Comparison of ENCODE assay signal across 8 cellular contexts in the genomic region with DNA sequence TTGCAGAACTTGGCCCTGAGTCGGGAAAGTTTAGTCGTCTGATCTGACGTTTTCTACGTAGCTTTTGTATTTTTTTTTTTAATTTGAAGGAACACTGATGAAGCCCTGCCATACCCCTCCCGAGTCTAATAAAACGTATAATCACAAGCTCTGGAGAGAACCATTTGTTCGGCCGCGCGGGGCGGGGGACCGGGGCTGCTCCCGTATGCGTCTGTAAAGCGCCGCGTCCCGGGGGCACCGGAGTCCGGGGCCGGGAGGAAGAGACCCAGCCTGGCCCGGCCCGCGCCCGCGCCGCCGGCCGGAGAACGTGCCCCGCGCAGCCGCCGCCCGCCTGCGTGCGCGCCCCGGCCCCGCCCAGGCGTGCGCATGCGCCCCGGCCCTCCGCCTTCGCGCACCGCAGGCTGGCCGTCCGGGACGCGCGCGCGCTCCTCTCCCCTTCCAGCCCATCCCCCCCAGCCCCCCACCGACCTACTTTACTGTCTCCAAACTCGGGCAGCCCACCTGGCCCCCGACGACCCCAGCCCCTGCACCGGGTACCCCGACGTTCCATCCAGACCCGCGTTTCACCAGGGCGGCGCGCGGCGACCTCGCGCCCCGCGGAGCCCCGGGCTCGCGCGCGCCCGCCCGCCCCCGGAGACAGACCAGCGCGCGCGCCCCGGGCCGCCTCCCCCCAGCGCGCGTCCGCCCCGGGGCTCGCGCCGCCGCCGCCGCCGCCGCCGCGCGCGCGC. TPM values are rescaled to one million over a fixed set of nuclear protein-coding genes. Genes with fewer than 3 reads are reported as not detected.
DNase-seq lines count a peak whose midpoint lies in the region; TF ChIP-seq lines count a peak whose summit lies in the region.

No MANE protein-coding gene starts in this region.

- DNase-seq in HAP-1 (ENCODE audit: low spot score in 2 of 2) (peak; percentile 57 to 72), NAMALWA (ENCODE audit: low spot score) (peak; percentile 71), T1000 (lab: John Stamatoyannopoulos, UW) (peak; percentile 57), astrocyte of the hippocampus (ENCODE audit: low read depth, low spot score) (peak; percentile 93), hippocampal formation (lab: John Stamatoyannopoulos, UW) (peak; percentile 45 to 72), sigmoid colon (peak; percentile 85), NCI-H524 treated with DMSO at 0.1 percent for 48 hours (lab: John Stamatoyannopoulos, UW) (no peak)

- intact Hi-C loops in sigmoid colon (cut with DNase I) = loop anchor here (10.0 kb wide), 2 partner anchors 123 to 347 kb away; partner anchors contain the start of genes FXYD7 and HAUS5

- no peak for TF ChIP-seq EP300 in sigmoid colon (IDR thresholded peaks at IDR 0.05)

- H3K4me3 ChIP-seq in HAP-1 = peak overlapping the region; percentile 69
- H3K4me3 ChIP-seq in sigmoid colon = peak overlapping the region; percentile 66 to 91 (median 75)

- in situ Hi-C loops in HAP-1 (cut with MboI; ENCODE audit: low sequenced_read_pairs) = no loop called here

- H3K27me3 ChIP-seq in HAP-1 (ENCODE audit: low read depth) = no peaks in the 10 kb centered on the region
- no peaks in the 10 kb centered on the region for H3K27me3 ChIP-seq in sigmoid colon

- 0% methylated on average over 105 of the region's 105 CpGs for WGBS in sigmoid colon, 2 donors

- peak; percentile 53 to 59 for TF ChIP-seq POLR2A in sigmoid colon (IDR thresholded peaks at IDR 0.05)

- no peak for TF ChIP-seq CTCF in sigmoid colon (IDR thresholded peaks at IDR 0.05)

- peak overlapping the region; percentile 91 to 98 (median 94) for H3K27ac ChIP-seq in sigmoid colon

- H3K36me3 ChIP-seq in ES-I3 (ENCODE audit: insufficient read depth, low read length) (peaks cover 2% of the 10 kb centered on the region; the same call in 1 of the 2 replicates), HAP-1 (replicated peaks) (peaks cover 62% of the 10 kb centered on the region), sigmoid colon (peaks cover 0 to 30% (median 21%) of the 10 kb centered on the region in 4 donors)

- H3K9me3 ChIP-seq in ES-I3 (ENCODE audit: control insufficient read depth, insufficient read depth, low read length) (no peaks in the 10 kb centered on the region), HAP-1 (no peaks in the 10 kb centered on the region), sigmoid colon (no peaks in the 10 kb centered on the region)

- peak overlapping the region; percentile 91 for H3K9ac ChIP-seq in ES-I3 (ENCODE audit: low read depth, low read length)

- H3K4me1 ChIP-seq in ES-I3 (ENCODE audit: insufficient read depth, low read length) = no peaks in the 10 kb centered on the region; the same call in 1 of the 2 replicates
- peaks cover 4% of the 10 kb centered on the region for H3K4me1 ChIP-seq in HAP-1
- peaks cover 0 to 40% (median 28%) of the 10 kb centered on the region in 4 donors for H3K4me1 ChIP-seq in sigmoid colon

RNA-seq across cellular contexts. Expression of gene USF2, which starts 0.8 kb away (rescaled TPM):
- total RNA-seq in sigmoid colon = 100 to 1,000 TPM in 3 of 4 donors, 10 to 100 TPM in 1; 76.8 to 120 (median 102) TPM
- 10 to 100 TPM; 72.8 to 98.3 (median 76.3) TPM for polyA plus RNA-seq in sigmoid colon

RNA-seq across cellular contexts. Expression of gene HAMP, which starts 14.3 kb away (rescaled TPM):
- 1 to 10 TPM in 1 of 4 donors, not detected in 3; 3.1 TPM for total RNA-seq in sigmoid colon
- under 1 TPM; under 0.01 to 0.92 (median 0.61) TPM for polyA plus RNA-seq in sigmoid colon

RNA-seq across cellular contexts. Expression of gene LSR, which starts 19.2 kb away (rescaled TPM):
- 1 to 10 TPM in 3 of 4 donors, under 1 TPM in 1; 0.68 to 3.6 (median 2.3) TPM for total RNA-seq in sigmoid colon
- 100 to 1,000 TPM in 1 of 3 donors, 10 to 100 TPM in 2; 51.8 to 218 (median 61.9) TPM for polyA plus RNA-seq in sigmoid colon

RNA-seq across cellular contexts. Expression of gene MAG, which starts 24.0 kb away (rescaled TPM):
- 1 to 10 TPM in 1 of 4 donors, not detected in 3; 6.1 TPM for total RNA-seq in sigmoid colon
- under 1 TPM in 1 of 3 donors, not detected in 2; 0.06 TPM for polyA plus RNA-seq in sigmoid colon

RNA-seq across cellular contexts. Expression of gene FAM187B, which starts 39.4 kb away (rescaled TPM):
- not detected for total RNA-seq in sigmoid colon
- not detected for polyA plus RNA-seq in sigmoid colon
